ENCODE assay signal across 8 cellular contexts in genomic region chr1:145960468-145961108, GRCh38. TPM values are rescaled to one million over a fixed set of nuclear protein-coding genes. Genes with fewer than 3 reads are reported as not detected.
DNase-seq lines count a peak whose midpoint lies in the region; ATAC-seq and TF ChIP-seq lines count a peak whose summit lies in the region.

No MANE protein-coding gene starts in this region.

- H3K36me3 ChIP-seq in WERI-Rb-1 (no peaks in the 10 kb centered on the region), left lung (no peaks in the 10 kb centered on the region)

- DNase-seq in EL (peak; percentile 71), NCI-H1105 (lab: John Stamatoyannopoulos, UW) (peak; percentile 59), WERI-Rb-1 (peak; percentile 96), dermis blood vessel endothelial cell (peak; percentile 56), left lung (peak; percentile 84 to 94), NCI-H226 (no peak)
- DNase-seq in stimulated activated CD4-positive, alpha-beta T cell treated with anti-CD3 and anti-CD28 coated beads, Interleukin-4, amount 100 ng/mL, for 4 hours = peak; percentile 34 to 43

- intact Hi-C loops in left lung (cut with DNase I) = no loop called here

- peaks cover 24 to 79% of the 10 kb centered on the region in 2 donors for H3K4me1 ChIP-seq in left lung

- TF ChIP-seq CTCF in WERI-Rb-1 (IDR thresholded peaks at IDR 0.05; ENCODE audit: low read depth, low read length) (peak; percentile 50), left lung (IDR thresholded peaks at IDR 0.05) (peak; percentile 11 to 12)

- H3K9me3 ChIP-seq in WERI-Rb-1 (ENCODE audit: severe bottlenecking) = no peaks in the 10 kb centered on the region
- no peaks in the 10 kb centered on the region for H3K9me3 ChIP-seq in left lung

- H3K27ac ChIP-seq in WERI-Rb-1 = peak overlapping the region; percentile 26
- peak overlapping the region; percentile 77 to 82 for H3K27ac ChIP-seq in left lung

- H3K4me3 ChIP-seq in WERI-Rb-1 (ENCODE audit: low read depth, low read length) = peak overlapping the region; percentile 75
- peak overlapping the region; percentile 58 to 63 for H3K4me3 ChIP-seq in left lung

- ATAC-seq in left lung (peak; percentile 32), HG02981 (IDR thresholded peaks at IDR 0.05; ENCODE audit: unreplicated experiment) (no peak)

- H3K27me3 ChIP-seq in WERI-Rb-1 (ENCODE audit: insufficient read depth, low read depth, severe bottlenecking) (no peaks in the 10 kb centered on the region), left lung (peaks cover 0 to 29% of the 10 kb centered on the region in 2 donors)

RNA-seq across cellular contexts. Expression of gene LIX1L, which starts 2.8 kb away (rescaled TPM):
- total RNA-seq in dermis blood vessel endothelial cell = 21.1 and 29.7 TPM in 2 replicates
- total RNA-seq in left lung = 10 to 100 TPM; 28.9 to 32.0 TPM

RNA-seq across cellular contexts. Expression of gene ANKRD34A, which starts 3.8 kb away (rescaled TPM):
- total RNA-seq in dermis blood vessel endothelial cell (under 0.01 TPM in 2 replicates), left lung (1 to 10 TPM in 1 of 2 donors, under 1 TPM in 1; 0.82 to 1.2 TPM)

RNA-seq across cellular contexts. Expression of gene POLR3GL, which starts 3.9 kb away (rescaled TPM):
- total RNA-seq in dermis blood vessel endothelial cell (17.1 and 17.2 TPM in 2 replicates), left lung (10 to 100 TPM; 19.6 to 20.8 TPM)

RNA-seq across cellular contexts. Expression of gene RBM8A, which starts 33.3 kb away (rescaled TPM):
- total RNA-seq in dermis blood vessel endothelial cell (187 and 192 TPM in 2 replicates), left lung (100 to 1,000 TPM in 1 of 2 donors, 10 to 100 TPM in 1; 90.2 to 118 TPM)

RNA-seq across cellular contexts. Expression of gene TXNIP, which starts 35.8 kb away (rescaled TPM):
- total RNA-seq in dermis blood vessel endothelial cell = 108 and 151 TPM in 2 replicates
- total RNA-seq in left lung = 100 to 1,000 TPM; 380 to 422 TPM
